ENCODE assay signal across 7 cellular contexts in genomic region chr20:36465109-36466080, GRCh38.
A peak's percentile ranks its signal among the peaks of the same experiment; 100 is the strongest.
DNase-seq lines count a peak whose midpoint lies in the region; ATAC-seq and TF ChIP-seq lines count a peak whose summit lies in the region.

No MANE protein-coding gene starts in this region.

- H3K27ac Mint-ChIP-seq in activated naive CD4-positive, alpha-beta T cell treated with anti-CD3 and anti-CD28 coated beads, Interleukin-2, amount 10 ng/mL, durations not matched to agents 7 days and 5 days: peak overlapping the region; percentile 73

- H3K79me2 ChIP-seq in PC-3 (ENCODE audit: low read length): peaks cover 80% of the 10 kb centered on the region

- H3K36me3 ChIP-seq in H7 (replicated peaks; ENCODE audit: control insufficient read depth, insufficient read depth, low read length) (peaks cover 6% of the 10 kb centered on the region), PC-3 (ENCODE audit: low read depth, low read length) (no peaks in the 10 kb centered on the region; the same call in 1 of the 2 replicates), skeletal muscle tissue (ENCODE audit: control insufficient read depth in 3 of 3, insufficient read depth in 3 of 3, low read length in 3 of 3) (peaks cover 0 to 6% (median 3%) of the 10 kb centered on the region in 3 donors)

- H4K20me1 ChIP-seq in PC-3 (ENCODE audit: low read length): peaks cover 44% of the 10 kb centered on the region

- H3F3A ChIP-seq in PC-3 (ENCODE audit: low read length, unreplicated experiment): no peaks in the 10 kb centered on the region

- H3K27ac ChIP-seq in PC-3 (ENCODE audit: low read length) (peak overlapping the region; percentile 92), skeletal muscle tissue (ENCODE audit: low read depth, low read length) (peak overlapping the region; percentile 100)

- POLR2A ChIA-PET in PC-3 (lab: Charles Lee; ENCODE audit: unreplicated experiment): interaction anchor here (0.6 kb wide), 2 partner anchors 323 to 1400 kb away, joined by 3 to 6 read pairs; no protein-coding TSS in a partner anchor

- H3K9ac ChIP-seq in PC-3 (ENCODE audit: low read length): peak overlapping the region; percentile 57
- H3K9ac ChIP-seq in skeletal muscle tissue (ENCODE audit: low read depth in 1 of 3, low read length in 3 of 3): peak overlapping the region; percentile 36 to 74 (median 55)

- H3K4me2 ChIP-seq in PC-3 (ENCODE audit: low read length): peak overlapping the region; percentile 98

- H3K27me3 ChIP-seq in H7 (ENCODE audit: control insufficient read depth, insufficient read depth, low read length) (no peaks in the 10 kb centered on the region), PC-3 (ENCODE audit: low read length) (no peaks in the 10 kb centered on the region), skeletal muscle tissue (ENCODE audit: control insufficient read depth in 3 of 3, insufficient read depth in 3 of 3, low read length in 3 of 3) (no peaks in the 10 kb centered on the region)

- intact Hi-C loops in PC-3 (cut with micrococcal nuclease): no loop called here
- intact Hi-C loops in Right ventricle myocardium superior (cut with DNase I): no loop called here

- CTCF ChIA-PET in PC-3 (lab: Charles Lee): interaction anchor here (0.5 kb wide), 1 partner anchor 140 kb away, joined by 3 read pairs; the partner anchor contains the start of gene RAB5IF
- CTCF ChIA-PET in activated naive CD4-positive, alpha-beta T cell treated with anti-CD3 and anti-CD28 coated beads, Interleukin-2, amount 10 ng/mL, durations not matched to agents 7 days and 5 days (lab: Charles Lee): interaction anchor here (0.9 to 1.9 kb wide), 5 partner anchors 15 to 343 kb away, joined by 3 to 7 read pairs (median 3); no protein-coding TSS in a partner anchor

- no peaks in the 10 kb centered on the region for H3K9me3 ChIP-seq in PC-3 (ENCODE audit: low read length)
- H3K9me3 ChIP-seq in skeletal muscle tissue (ENCODE audit: control insufficient read depth in 3 of 3, low read length in 3 of 3): no peaks in the 10 kb centered on the region

- peaks cover 7% of the 10 kb centered on the region for H3K36me3 Mint-ChIP-seq in activated naive CD4-positive, alpha-beta T cell treated with anti-CD3 and anti-CD28 coated beads, Interleukin-2, amount 10 ng/mL, durations not matched to agents 7 days and 5 days

- H3K4me3 Mint-ChIP-seq in activated naive CD4-positive, alpha-beta T cell treated with anti-CD3 and anti-CD28 coated beads, Interleukin-2, amount 10 ng/mL, durations not matched to agents 7 days and 5 days: peak overlapping the region; percentile 37

- no peaks in the 10 kb centered on the region for H3K9me2 ChIP-seq in PC-3 (replicated peaks; ENCODE audit: low read length)

- H2AFZ ChIP-seq in PC-3 (ENCODE audit: low read length): no peak overlapping the region

- no TSS peak for BruUV-seq in PC-3 (replicated peaks; lab: Mats Ljungman, UMichigan)

- H3K27me3 Mint-ChIP-seq in activated naive CD4-positive, alpha-beta T cell treated with anti-CD3 and anti-CD28 coated beads, Interleukin-2, amount 10 ng/mL, durations not matched to agents 7 days and 5 days: peaks cover 10% of the 10 kb centered on the region

- H3K4me1 ChIP-seq in PC-3 (ENCODE audit: insufficient read depth, low read length) (peaks cover 56% of the 10 kb centered on the region), skeletal muscle tissue (ENCODE audit: control insufficient read depth in 3 of 3, insufficient read depth in 3 of 3, low read length in 3 of 3) (peaks cover 77 to 83% (median 78%) of the 10 kb centered on the region in 3 donors)

- ATAC-seq in PC-3: peak; percentile 61
- ATAC-seq in Right ventricle myocardium superior (ENCODE audit: poor library complexity): no peak
- no peak for ATAC-seq in HG02623 (IDR thresholded peaks at IDR 0.05; ENCODE audit: unreplicated experiment)
- no peak for ATAC-seq in HG02588 (IDR thresholded peaks at IDR 0.05; ENCODE audit: unreplicated experiment)

- H3K4me3 ChIP-seq in H7 (ENCODE audit: insufficient read depth, low read depth, low read length) (no peak overlapping the region), PC-3 (ENCODE audit: low read length) (peak overlapping the region; percentile 37; the same call in 1 of the 2 replicates), skeletal muscle tissue (ENCODE audit: low read length in 3 of 3) (peak overlapping the region; percentile 32 to 52 (median 41))

- H3K9me3 Mint-ChIP-seq in activated naive CD4-positive, alpha-beta T cell treated with anti-CD3 and anti-CD28 coated beads, Interleukin-2, amount 10 ng/mL, durations not matched to agents 7 days and 5 days: no peaks in the 10 kb centered on the region

- H3K4me1 Mint-ChIP-seq in activated naive CD4-positive, alpha-beta T cell treated with anti-CD3 and anti-CD28 coated beads, Interleukin-2, amount 10 ng/mL, durations not matched to agents 7 days and 5 days: peaks cover 81% of the 10 kb centered on the region

- TF ChIP-seq CTCF in PC-3 (conservative IDR thresholded peaks at IDR 0.05; ENCODE audit: low read depth, low read length): no peak; the same call in 1 of the 2 replicates

- peak; percentile 64 for DNase-seq in H7
- DNase-seq in PC-3: peak; percentile 91
- peak; percentile 57 for DNase-seq in activated naive CD4-positive, alpha-beta T cell treated with anti-CD3 and anti-CD28 coated beads, Interleukin-2, amount 10 ng/mL, durations not matched to agents 7 days and 5 days
- DNase-seq in Right ventricle myocardium superior: peak; percentile 58
